25 cellular contexts compared by ENCODE assay signal in the genomic region with DNA sequence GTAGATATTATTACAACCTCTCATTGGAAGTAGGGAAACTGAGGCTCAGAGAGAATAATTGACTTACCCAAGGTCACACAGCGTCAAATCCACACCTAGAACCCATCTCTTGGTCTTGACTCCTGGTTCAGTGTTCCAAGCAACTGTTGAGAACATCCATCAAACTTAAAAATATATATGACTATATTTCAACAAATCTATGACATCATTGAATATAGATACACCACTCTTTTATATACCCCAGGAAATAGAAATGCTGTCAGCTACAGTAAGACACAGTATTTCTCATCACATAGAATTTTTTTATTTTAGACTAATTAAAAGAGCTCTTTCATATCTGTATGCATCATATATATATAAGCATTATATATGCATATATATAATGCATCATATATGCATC.
"Had no signal": no experiment of that assay in that cellular context is flagged by ENCODE, and none has a peak within 500 bp of the region (broad histone marks: within the 10 kb centered on the region; RNA-seq: fewer than 3 reads in every experiment).

No MANE protein-coding gene starts in this region.

- H3K27ac Mint-ChIP-seq: nephron; stimulated activated effector memory CD8-positive, alpha-beta T cell treated with anti-CD3 and anti-CD28 coated beads, Interleukin-12 subunit alpha, Interleukin-12 subunit beta, amount 100 ng/mL, for 72 hours; stimulated activated naive CD8-positive, alpha-beta T cell treated with anti-CD3 and anti-CD28 coated beads, Interleukin-15, Interleukin-2, amounts not matched to agents 100 ng/mL and 50 ng/mL, for 24 hours had no signal

- H3K4me3 Mint-ChIP-seq: naive thymus-derived CD8-positive, alpha-beta T cell; nephron; neural crest cell; stimulated activated effector memory CD8-positive, alpha-beta T cell treated with anti-CD3 and anti-CD28 coated beads, Interleukin-12 subunit alpha, Interleukin-12 subunit beta, amount 100 ng/mL, for 72 hours; stimulated activated naive CD8-positive, alpha-beta T cell treated with anti-CD3 and anti-CD28 coated beads, Interleukin-15, Interleukin-2, amounts not matched to agents 100 ng/mL and 50 ng/mL, for 24 hours had no signal

- H3K9me3 ChIP-seq: lower lobe of right lung, pancreas, prostate gland, sigmoid colon, spleen, suprapubic skin, thoracic aorta, tibial artery, upper lobe of right lung had no signal

- H3K27me3 Mint-ChIP-seq: stimulated activated naive CD8-positive, alpha-beta T cell treated with anti-CD3 and anti-CD28 coated beads, Interleukin-15, Interleukin-2, amounts not matched to agents 100 ng/mL and 50 ng/mL, for 24 hours had no signal

- H3K36me3 ChIP-seq: lower lobe of right lung, pancreas, prostate gland, sigmoid colon, spleen, suprapubic skin, thoracic aorta, tibial artery, upper lobe of right lung had no signal

- H3K4me1 Mint-ChIP-seq: nephron, neural crest cell had no signal

- DNase-seq: kidney glomerular epithelial cell; left cardiac atrium; mammary epithelial cell; mesenchymal stem cell; naive thymus-derived CD8-positive, alpha-beta T cell; retina; right cardiac atrium; sigmoid colon; small intestine; spleen; stimulated activated CD4-positive, alpha-beta T cell treated with anti-CD3 and anti-CD28 coated beads, Interleukin-4, amount 100 ng/mL, for 24 hours; stimulated activated naive CD4-positive, alpha-beta T cell; trophoblast cell; upper lobe of right lung had no signal

- H3K9me3 Mint-ChIP-seq: naive thymus-derived CD8-positive, alpha-beta T cell; nephron; neural crest cell; stimulated activated effector memory CD8-positive, alpha-beta T cell treated with anti-CD3 and anti-CD28 coated beads, Interleukin-12 subunit alpha, Interleukin-12 subunit beta, amount 100 ng/mL, for 72 hours; stimulated activated naive CD8-positive, alpha-beta T cell treated with anti-CD3 and anti-CD28 coated beads, Interleukin-15, Interleukin-2, amounts not matched to agents 100 ng/mL and 50 ng/mL, for 24 hours had no signal

- H3K27ac ChIP-seq: lower lobe of right lung, pancreas, prostate gland, sigmoid colon, spleen, suprapubic skin, thoracic aorta, tibial artery, upper lobe of right lung had no signal

- H3K36me3 Mint-ChIP-seq: naive thymus-derived CD8-positive, alpha-beta T cell; stimulated activated effector memory CD8-positive, alpha-beta T cell treated with anti-CD3 and anti-CD28 coated beads, Interleukin-12 subunit alpha, Interleukin-12 subunit beta, amount 100 ng/mL, for 72 hours had no signal

- H3K27me3 ChIP-seq: pancreas, upper lobe of right lung had no signal

- H3K4me3 ChIP-seq: lower lobe of right lung, pancreas, prostate gland, sigmoid colon, spleen, suprapubic skin, thoracic aorta, tibial artery, upper lobe of right lung had no signal

- ATAC-seq: left lobe of liver; naive thymus-derived CD8-positive, alpha-beta T cell; right cardiac atrium; stimulated activated effector memory CD8-positive, alpha-beta T cell treated with anti-CD3 and anti-CD28 coated beads, Interleukin-12 subunit alpha, Interleukin-12 subunit beta, amount 100 ng/mL, for 72 hours had no signal

- H3K4me1 ChIP-seq: pancreas, prostate gland, sigmoid colon, suprapubic skin, tibial artery had no signal
